Comparison of ENCODE assay signal across 8 cellular contexts in the genomic region with DNA sequence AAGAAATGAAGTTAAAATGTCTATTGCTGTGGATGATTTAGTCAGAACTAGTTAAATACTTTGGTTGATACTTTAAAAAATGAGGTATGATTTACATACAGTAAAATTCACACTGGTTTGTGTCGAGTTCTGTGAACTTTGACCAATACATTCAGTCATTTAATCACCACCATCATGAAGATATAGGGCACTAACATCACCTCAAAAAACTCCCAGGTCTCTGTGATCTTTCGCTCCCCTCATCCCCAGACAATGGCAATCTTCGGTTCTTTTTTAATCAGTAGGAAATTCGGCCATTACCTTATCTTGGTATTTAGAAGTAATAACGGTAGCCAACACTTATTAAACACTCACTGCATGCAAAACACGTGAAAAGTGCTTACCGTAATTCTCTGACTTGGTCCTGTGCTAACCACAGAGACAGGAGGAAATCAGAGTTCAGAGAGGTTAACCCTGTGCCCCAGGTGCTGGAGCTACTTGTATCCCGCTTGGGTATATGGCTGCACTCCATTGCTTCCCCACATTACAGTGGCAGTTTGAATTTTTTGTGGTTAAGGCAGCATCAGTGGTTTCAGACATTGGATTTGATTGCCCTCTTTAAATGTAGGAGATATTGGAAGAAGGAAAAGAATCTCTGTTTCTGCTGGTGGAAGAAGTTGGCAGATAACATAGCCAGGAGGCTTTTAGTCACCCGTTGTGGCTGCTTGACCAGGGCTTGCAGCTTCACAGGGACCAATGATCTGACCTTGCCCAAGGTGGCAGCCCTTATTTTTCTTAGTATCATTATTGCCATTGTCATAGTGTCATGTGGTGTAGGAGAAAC. TPM values are rescaled to one million over a fixed set of nuclear protein-coding genes. Genes with fewer than 3 reads are reported as not detected.
DNase-seq lines count a peak whose midpoint lies in the region; ATAC-seq and TF ChIP-seq lines count a peak whose summit lies in the region.

No MANE protein-coding gene starts in this region.

- H3K27ac Mint-ChIP-seq in activated T-cell treated with anti-CD3 and anti-CD28 coated beads, Interleukin-2, amount 50 U/mL, for 24 hours, result peak overlapping the region; percentile 96
- peak overlapping the region; percentile 89 for H3K27ac Mint-ChIP-seq in activated CD8-positive, alpha-beta T cell treated with anti-CD3 and anti-CD28 coated beads, Interleukin-2, amount 10 ng/mL, durations not matched to agents 7 days and 5 days
- no peak overlapping the region for H3K27ac Mint-ChIP-seq in progenitor cell of endocrine pancreas

- no peaks in the 10 kb centered on the region for H3K36me3 ChIP-seq in spleen

- no peaks in the 10 kb centered on the region for H3K9me3 Mint-ChIP-seq in activated T-cell treated with anti-CD3 and anti-CD28 coated beads, Interleukin-2, amount 50 U/mL, for 24 hours
- no peaks in the 10 kb centered on the region for H3K9me3 Mint-ChIP-seq in activated CD8-positive, alpha-beta T cell treated with anti-CD3 and anti-CD28 coated beads, Interleukin-2, amount 10 ng/mL, durations not matched to agents 7 days and 5 days (ENCODE audit: insufficient read depth)
- no peaks in the 10 kb centered on the region for H3K9me3 Mint-ChIP-seq in progenitor cell of endocrine pancreas (ENCODE audit: low read depth)

- intact Hi-C loops in spleen (cut with DNase I; ENCODE audit: low total_unique reads), result loop anchor here (10.0 kb wide), 1 partner anchor 146 kb away; no protein-coding TSS in a partner anchor

- CTCF ChIA-PET in activated CD8-positive, alpha-beta T cell treated with anti-CD3 and anti-CD28 coated beads, Interleukin-2, amount 10 ng/mL, durations not matched to agents 7 days and 5 days (lab: Charles Lee), result interaction anchor here (0.6 to 2.0 kb wide), 9 partner anchors 9 to 263 kb away, joined by 3 to 8 read pairs (median 4); no protein-coding TSS in a partner anchor

- no peaks in the 10 kb centered on the region for H3K9me3 ChIP-seq in spleen

- POLR2A ChIA-PET in activated CD8-positive, alpha-beta T cell treated with anti-CD3 and anti-CD28 coated beads, Interleukin-2, amount 10 ng/mL, durations not matched to agents 7 days and 5 days (lab: Charles Lee), result interaction anchor here (0.8 to 1.2 kb wide), 2 partner anchors 12 to 47 kb away, joined by 3 read pairs; no protein-coding TSS in a partner anchor

- TF ChIP-seq POLR2A in spleen (IDR thresholded peaks at IDR 0.05), result no peak

- H3K27ac ChIP-seq in spleen, result peak overlapping the region; percentile 72 to 99 (median 97)

- peaks cover 54 to 82% (median 75%) of the 10 kb centered on the region in 6 donors for H3K4me1 ChIP-seq in spleen

- no peaks in the 10 kb centered on the region for H3K27me3 ChIP-seq in spleen (replicated peaks in 1 of 7)

- H3K4me3 ChIP-seq in spleen, result peak overlapping the region in 7 of 8 donors; percentile 0 to 85 (median 13)

- no peak for DNase-seq in activated T-cell treated with anti-CD3 and anti-CD28 coated beads, Interleukin-2, amount 50 U/mL, for 24 hours
- no peak for DNase-seq in activated T-cell treated with anti-CD3 and anti-CD28 coated beads for 4 hours
- peak; percentile 54 for DNase-seq in activated CD8-positive, alpha-beta T cell treated with anti-CD3 and anti-CD28 coated beads, Interleukin-2, amount 10 ng/mL, durations not matched to agents 7 days and 5 days
- DNase-seq in spleen, result no peak
- no peak for DNase-seq in progenitor cell of endocrine pancreas (ENCODE audit: low spot score, unreplicated experiment)
- DNase-seq in NCI-H146 treated with DMSO at 0.1 percent for 48 hours (lab: John Stamatoyannopoulos, UW; ENCODE audit: unreplicated experiment), result no peak
- no peak for DNase-seq in SHP77 (lab: John Stamatoyannopoulos, UW)

- peak overlapping the region; percentile 92 for H3K4me3 Mint-ChIP-seq in activated T-cell treated with anti-CD3 and anti-CD28 coated beads, Interleukin-2, amount 50 U/mL, for 24 hours
- H3K4me3 Mint-ChIP-seq in activated CD8-positive, alpha-beta T cell treated with anti-CD3 and anti-CD28 coated beads, Interleukin-2, amount 10 ng/mL, durations not matched to agents 7 days and 5 days, result peak overlapping the region; percentile 91
- no peak overlapping the region for H3K4me3 Mint-ChIP-seq in progenitor cell of endocrine pancreas (ENCODE audit: low read depth)

- peaks cover 74% of the 10 kb centered on the region for H3K4me1 Mint-ChIP-seq in activated T-cell treated with anti-CD3 and anti-CD28 coated beads, Interleukin-2, amount 50 U/mL, for 24 hours (ENCODE audit: low read depth)
- H3K4me1 Mint-ChIP-seq in activated CD8-positive, alpha-beta T cell treated with anti-CD3 and anti-CD28 coated beads, Interleukin-2, amount 10 ng/mL, durations not matched to agents 7 days and 5 days (ENCODE audit: low read depth), result peaks cover 61% of the 10 kb centered on the region
- H3K4me1 Mint-ChIP-seq in progenitor cell of endocrine pancreas (ENCODE audit: low read depth), result peaks cover 46% of the 10 kb centered on the region

- H3K36me3 Mint-ChIP-seq in activated T-cell treated with anti-CD3 and anti-CD28 coated beads, Interleukin-2, amount 50 U/mL, for 24 hours (ENCODE audit: low read depth), result peaks cover 12% of the 10 kb centered on the region
- H3K36me3 Mint-ChIP-seq in activated CD8-positive, alpha-beta T cell treated with anti-CD3 and anti-CD28 coated beads, Interleukin-2, amount 10 ng/mL, durations not matched to agents 7 days and 5 days (ENCODE audit: low read depth), result peaks cover 28% of the 10 kb centered on the region
- H3K36me3 Mint-ChIP-seq in progenitor cell of endocrine pancreas (ENCODE audit: insufficient read depth), result no peaks in the 10 kb centered on the region

- H3K27me3 Mint-ChIP-seq in activated T-cell treated with anti-CD3 and anti-CD28 coated beads, Interleukin-2, amount 50 U/mL, for 24 hours, result no peaks in the 10 kb centered on the region
- no peaks in the 10 kb centered on the region for H3K27me3 Mint-ChIP-seq in activated CD8-positive, alpha-beta T cell treated with anti-CD3 and anti-CD28 coated beads, Interleukin-2, amount 10 ng/mL, durations not matched to agents 7 days and 5 days (ENCODE audit: low read depth)
- no peaks in the 10 kb centered on the region for H3K27me3 Mint-ChIP-seq in progenitor cell of endocrine pancreas

- ATAC-seq in HG03025 (IDR thresholded peaks at IDR 0.05; ENCODE audit: low FRiP score, unreplicated experiment), result peak; percentile 44
- peak; percentile 45 for ATAC-seq in activated CD8-positive, alpha-beta T cell treated with anti-CD3 and anti-CD28 coated beads, Interleukin-2, amount 10 ng/mL, durations not matched to agents 7 days and 5 days

- no peak for TF ChIP-seq CTCF in spleen (IDR thresholded peaks at IDR 0.05 in 8 of 11, conservative IDR thresholded peaks at IDR 0.05 in 3 of 11)
- no peak for TF ChIP-seq CTCF in progenitor cell of endocrine pancreas (IDR thresholded peaks at IDR 0.05; ENCODE audit: unreplicated experiment)

- 21 to 30% (median 27%) methylated on average over 9 of the region's 9 CpGs for WGBS in spleen, 5 donors

RNA-seq across cellular contexts. Expression of gene PLCL2, which starts 4.2 kb away (rescaled TPM):
- 10 to 100 TPM; 33.9 to 35.8 TPM for total RNA-seq in activated CD8-positive, alpha-beta T cell treated with anti-CD3 and anti-CD28 coated beads, Interleukin-2, amount 10 ng/mL, durations not matched to agents 7 days and 5 days
- total RNA-seq in spleen (10 to 100 TPM; 41.0 to 60.4 (median 48.0) TPM), progenitor cell of endocrine pancreas (10.8 and 11.3 TPM in 2 replicates)
- 1 to 10 TPM; 6.9 to 9.6 (median 7.3) TPM for polyA plus RNA-seq in spleen
